In genomic region chr5:1783214-1783551, GRCh38 we compare ENCODE assay signal across 12 cellular contexts. TPM values are rescaled to one million over a fixed set of nuclear protein-coding genes. Genes with fewer than 3 reads are reported as not detected.
DNase-seq lines count a peak whose midpoint lies in the region; ATAC-seq, FAIRE-seq and TF ChIP-seq lines count a peak whose summit lies in the region.
"Had no signal": no experiment of that assay in that cellular context is flagged by ENCODE, and none has a peak within 500 bp of the region (broad histone marks: within the 10 kb centered on the region; RNA-seq: fewer than 3 reads in every experiment).

No MANE protein-coding gene starts in this region.

- H3K9me3 ChIP-seq in astrocyte (ENCODE audit: insufficient read depth, low read depth, low read length), result no peaks in the 10 kb centered on the region
- H3K9me3 ChIP-seq: pancreas, thoracic aorta had no signal

- no peaks in the 10 kb centered on the region for H3K4me1 Mint-ChIP-seq in astrocyte (ENCODE audit: low read depth, unreplicated experiment)

- no peak overlapping the region for H2AFZ ChIP-seq in astrocyte (ENCODE audit: low read depth, low read length)

- H3K4me2 ChIP-seq in astrocyte (ENCODE audit: low read length), result no peak overlapping the region

- no peaks in the 10 kb centered on the region for H3K36me3 Mint-ChIP-seq in astrocyte (ENCODE audit: low read depth, unreplicated experiment)

- no peaks in the 10 kb centered on the region for H3K4me1 ChIP-seq in astrocyte (ENCODE audit: insufficient read depth, low read length)
- H3K4me1 ChIP-seq: pancreas had no signal

- H3K4me3 ChIP-seq in GM06990 (replicated peaks; ENCODE audit: low read depth, low read length) (no peak overlapping the region), astrocyte (ENCODE audit: insufficient read depth, low read depth, low read length) (no peak overlapping the region)
- H3K4me3 ChIP-seq: pancreas, thoracic aorta had no signal

- no peak for FAIRE-seq in astrocyte (lab: Jason Lieb, UNC)
- FAIRE-seq: pancreas had no signal

- no peaks in the 10 kb centered on the region for H4K20me1 ChIP-seq in astrocyte (ENCODE audit: insufficient read depth, low read length)

- ATAC-seq in GM19438 (IDR thresholded peaks at IDR 0.05; ENCODE audit: low read depth, unreplicated experiment) (peak; percentile 54), HG03097 (IDR thresholded peaks at IDR 0.05; ENCODE audit: low FRiP score, unreplicated experiment) (peak; percentile 69)

- peak; percentile 57 for DNase-seq in GM06990 (ENCODE audit: extremely low read depth, insufficient read length)
- DNase-seq in astrocyte (ENCODE audit: low read depth), result peak; percentile 34
- no peak for DNase-seq in T1000 (lab: John Stamatoyannopoulos, UW)
- no peak for DNase-seq in NOMO-1 treated with DMSO at 0.1 percent for 48 hours (lab: John Stamatoyannopoulos, UW; ENCODE audit: unreplicated experiment)
- DNase-seq in stimulated activated CD4-positive, alpha-beta T cell treated with anti-CD3 and anti-CD28 coated beads, Interleukin-4, amount 100 ng/mL, for 4 hours, result no peak
- no peak for DNase-seq in NCI-H82 treated with DMSO at 0.1 percent for 48 hours (lab: John Stamatoyannopoulos, UW; ENCODE audit: unreplicated experiment)
- DNase-seq: activated T-cell treated with anti-CD3 and anti-CD28 coated beads, Interleukin-2, amount 50 U/mL, for 48 hours; NCI-H2029 had no signal

- H3K27me3 ChIP-seq in GM06990 (replicated peaks; ENCODE audit: control insufficient read depth, insufficient read depth, low read length) (no peaks in the 10 kb centered on the region), astrocyte (ENCODE audit: insufficient read depth, low read length) (peaks cover 2% of the 10 kb centered on the region)
- H3K27me3 ChIP-seq: pancreas had no signal

- H3K9ac ChIP-seq in astrocyte (ENCODE audit: low read length), result no peak overlapping the region

- H3K79me2 ChIP-seq in astrocyte (ENCODE audit: insufficient read depth, low read length), result no peaks in the 10 kb centered on the region

- peaks cover 40% of the 10 kb centered on the region for H3K27me3 Mint-ChIP-seq in astrocyte (ENCODE audit: low read depth, unreplicated experiment)

- peak overlapping the region; percentile 35 for H3K4me3 Mint-ChIP-seq in astrocyte (ENCODE audit: unreplicated experiment)

- no peaks in the 10 kb centered on the region for H3K36me3 ChIP-seq in GM06990 (ENCODE audit: control insufficient read depth, insufficient read depth, low read length)
- no peaks in the 10 kb centered on the region for H3K36me3 ChIP-seq in astrocyte (ENCODE audit: insufficient read depth, low read length)
- H3K36me3 ChIP-seq: pancreas, thoracic aorta had no signal

- TF ChIP-seq CTCF in GM06990 (IDR thresholded peaks at IDR 0.05; ENCODE audit: insufficient read depth, low read length, poor library complexity, severe bottlenecking) (no peak), astrocyte (IDR thresholded peaks at IDR 0.05; ENCODE audit: insufficient read depth, low read depth, low read length) (no peak)

- no peak overlapping the region for H3K27ac ChIP-seq in astrocyte (ENCODE audit: low read depth, low read length)
- H3K27ac ChIP-seq: pancreas, thoracic aorta had no signal

- H3K27ac Mint-ChIP-seq in astrocyte (ENCODE audit: unreplicated experiment), result no peak overlapping the region

- H3K9me3 Mint-ChIP-seq in astrocyte (ENCODE audit: unreplicated experiment), result no peaks in the 10 kb centered on the region

RNA-seq across cellular contexts. Expression of gene MRPL36, which starts 16.5 kb away (rescaled TPM):
- total RNA-seq in astrocyte, result 69.9 and 72.2 TPM in 2 replicates

RNA-seq across cellular contexts. Expression of gene NDUFS6, which starts 18.0 kb away (rescaled TPM):
- 37.6 and 39.3 TPM in 2 replicates for total RNA-seq in astrocyte

Comparison
In these comparisons a context has a peak if more than half of its experiments do, and no peak if none do; other contexts are left out.
1. DNase-seq: peak in GM06990 (single experiment) and astrocyte (single experiment); none in T1000 (single experiment), NOMO-1 treated with DMSO at 0.1 percent for 48 hours (single experiment), stimulated activated CD4-positive, alpha-beta T cell treated with anti-CD3 and anti-CD28 coated beads, Interleukin-4, amount 100 ng/mL, for 4 hours (0 of 2) and NCI-H82 treated with DMSO at 0.1 percent for 48 hours (single experiment).